ENCODE assay signal across 8 cellular contexts in genomic region chr12:22684526-22685118, GRCh38. TPM values are rescaled to one million over a fixed set of nuclear protein-coding genes. Genes with fewer than 3 reads are reported as not detected.
DNase-seq lines count a peak whose midpoint lies in the region; ATAC-seq and TF ChIP-seq lines count a peak whose summit lies in the region.

No MANE protein-coding gene starts in this region.

- no peaks in the 10 kb centered on the region for H3F3A ChIP-seq in smooth muscle cell (ENCODE audit: low read depth)

- H3K27ac Mint-ChIP-seq in activated CD4-positive, alpha-beta memory T cell treated with anti-CD3 and anti-CD28 coated beads for 36 hours, result no peak overlapping the region

- in situ Hi-C loops in GM13977 (cut with MboI; ENCODE audit: low pct_unique_long_range_greater_than_20kb, low sequenced_read_pairs, unreplicated experiment), result no loop called here

- no peaks in the 10 kb centered on the region for H3K9me3 ChIP-seq in smooth muscle cell (replicated peaks; ENCODE audit: low read depth)

- H3K9ac ChIP-seq in smooth muscle cell (ENCODE audit: low read depth), result no peak overlapping the region

- DNase-seq in AG09319 (ENCODE audit: extremely low read depth, low read depth) (peak; percentile 8), GM13977 (ENCODE audit: low spot score) (no peak), HT-29 (ENCODE audit: low spot score) (peak; percentile 65), RPMI8226 (peak; percentile 47), fibroblast of pulmonary artery (ENCODE audit: low read depth) (peak; percentile 74), smooth muscle cell (lab: John Stamatoyannopoulos, UW; ENCODE audit: unreplicated experiment) (no peak)
- no peak for DNase-seq in activated CD4-positive, alpha-beta memory T cell treated with anti-CD3 and anti-CD28 coated beads for 36 hours

- ATAC-seq in HG03460 (IDR thresholded peaks at IDR 0.05; ENCODE audit: unreplicated experiment), result no peak

- H3K9me3 Mint-ChIP-seq in activated CD4-positive, alpha-beta memory T cell treated with anti-CD3 and anti-CD28 coated beads for 36 hours, result no peaks in the 10 kb centered on the region

- H3K4me3 Mint-ChIP-seq in activated CD4-positive, alpha-beta memory T cell treated with anti-CD3 and anti-CD28 coated beads for 36 hours, result no peak overlapping the region

- H3K27me3 ChIP-seq in smooth muscle cell (ENCODE audit: low read depth), result no peaks in the 10 kb centered on the region

- peaks cover 3% of the 10 kb centered on the region for H3K36me3 ChIP-seq in smooth muscle cell (ENCODE audit: low read depth)

- H3K27ac ChIP-seq in smooth muscle cell (ENCODE audit: low read depth), result no peak overlapping the region

- H3K79me2 ChIP-seq in smooth muscle cell (ENCODE audit: low read depth), result no peaks in the 10 kb centered on the region

- no peak overlapping the region for H3K4me2 ChIP-seq in smooth muscle cell

- no peak overlapping the region for H3K4me3 ChIP-seq in fibroblast of pulmonary artery (replicated peaks; ENCODE audit: low read depth, low read length)
- H3K4me3 ChIP-seq in smooth muscle cell, result no peak overlapping the region

- intact Hi-C loops in activated CD4-positive, alpha-beta memory T cell treated with anti-CD3 and anti-CD28 coated beads for 36 hours (cut with micrococcal nuclease), result no loop called here

- POLR2A ChIA-PET in activated CD4-positive, alpha-beta memory T cell treated with anti-CD3 and anti-CD28 coated beads for 36 hours (lab: Charles Lee), result no interaction called here

- TF ChIP-seq CTCF in AG09319 (IDR thresholded peaks at IDR 0.05; ENCODE audit: low read depth, low read length) (peak; percentile 62), GM13977 (IDR thresholded peaks at IDR 0.05; ENCODE audit: extremely low read depth, insufficient read depth, missing control alignments) (peak; percentile 67), fibroblast of pulmonary artery (IDR thresholded peaks at IDR 0.05; ENCODE audit: low read length, missing control alignments) (peak; percentile 67), smooth muscle cell (IDR thresholded peaks at IDR 0.05; ENCODE audit: borderline replicate concordance, insufficient read depth, poor library complexity, severe bottlenecking) (peak; percentile 69)

- WGBS in smooth muscle cell (ENCODE audit: low lambda C conversion rate), result 53% methylated on average over 2 of the region's 2 CpGs

- H3K4me1 ChIP-seq in smooth muscle cell (ENCODE audit: low read depth), result no peaks in the 10 kb centered on the region

- peaks cover 7% of the 10 kb centered on the region for H4K20me1 ChIP-seq in smooth muscle cell (ENCODE audit: low read depth)

- no peaks in the 10 kb centered on the region for H3K27me3 Mint-ChIP-seq in activated CD4-positive, alpha-beta memory T cell treated with anti-CD3 and anti-CD28 coated beads for 36 hours

- CTCF ChIA-PET in activated CD4-positive, alpha-beta memory T cell treated with anti-CD3 and anti-CD28 coated beads for 36 hours (lab: Charles Lee), result interaction anchor here (0.6 to 4.2 kb wide), 14 partner anchors 12 to 1086 kb away, joined by 3 to 31 read pairs (median 3); no protein-coding TSS in a partner anchor

- H2AFZ ChIP-seq in smooth muscle cell (ENCODE audit: low read depth), result no peak overlapping the region

- H3K4me1 Mint-ChIP-seq in activated CD4-positive, alpha-beta memory T cell treated with anti-CD3 and anti-CD28 coated beads for 36 hours (ENCODE audit: low read depth), result peaks cover 15% of the 10 kb centered on the region

- H3K36me3 Mint-ChIP-seq in activated CD4-positive, alpha-beta memory T cell treated with anti-CD3 and anti-CD28 coated beads for 36 hours, result peaks cover 21% of the 10 kb centered on the region

RNA-seq across cellular contexts. Expression of gene ETNK1, which starts 59.7 kb away (rescaled TPM):
- 47.1 and 52.3 TPM in 2 replicates for total RNA-seq in HT-29 (2014; rRNA removed; shearing (Covaris generic))
- 35.7 and 64.7 TPM in 2 replicates for total RNA-seq in smooth muscle cell
- 16.4 and 19.2 TPM in 2 replicates for polyA plus RNA-seq in smooth muscle cell
- total RNA-seq in activated CD4-positive, alpha-beta memory T cell treated with anti-CD3 and anti-CD28 coated beads for 36 hours, result 10 to 100 TPM; 59.0 to 61.0 TPM

Comparison
In these comparisons a context has a peak if more than half of its experiments do, and no peak if none do; other contexts are left out.
1. DNase-seq: peak in AG09319 (single experiment), HT-29 (single experiment), RPMI8226 (single experiment) and fibroblast of pulmonary artery (single experiment); none in GM13977 (single experiment), smooth muscle cell (single experiment) and activated CD4-positive, alpha-beta memory T cell treated with anti-CD3 and anti-CD28 coated beads for 36 hours (single experiment).
2. Peak in every context shown above with its lines, with median percentiles within 50 percentile points of each other: CTCF ChIP-seq.